Comparison of ENCODE assay signal across 31 cellular contexts in genomic region chr4:95534032-95534431, GRCh38. TPM values are rescaled to one million over a fixed set of nuclear protein-coding genes. Genes with fewer than 3 reads are reported as not detected.
"Had no signal": no experiment of that assay in that cellular context is flagged by ENCODE, and none has a peak within 500 bp of the region (broad histone marks: within the 10 kb centered on the region; RNA-seq: fewer than 3 reads in every experiment).

No MANE protein-coding gene starts in this region.

- H3K27ac ChIP-seq: brain microvascular endothelial cell, epithelial cell of prostate, esophagus squamous epithelium, lower lobe of right lung, neural progenitor cell, stomach, suprapubic skin had no signal

- ATAC-seq: left lobe of liver; lower lobe of right lung; natural killer cell; stimulated activated naive B cell treated with anti-CD40 and anti-IgM and Interleukin-4, amounts not matched to agents 10 μg/mL and 1 μg/mL and 100 μg/mL, for 72 hours; WTC11 had no signal

- H3K9ac ChIP-seq: neural progenitor cell had no signal

- H3K27me3 ChIP-seq: brain microvascular endothelial cell, esophagus squamous epithelium, neural progenitor cell, right atrium auricular region, stomach, suprapubic skin had no signal

- DNase-seq: activated CD4-positive, alpha-beta memory T cell treated with anti-CD3 and anti-CD28 coated beads, Interleukin-2, amount 10 ng/mL, durations not matched to agents 7 days and 5 days; activated CD4-positive, alpha-beta T cell treated with anti-CD3 and anti-CD28 coated beads for 1 hour; activated CD4-positive, alpha-beta T cell treated with anti-CD3 and anti-CD28 coated beads, Interleukin-2, amount 10 ng/mL, durations not matched to agents 7 days and 5 days; activated CD8-positive, alpha-beta memory T cell treated with anti-CD3 and anti-CD28 coated beads, Interleukin-2, amount 50 U/mL, for 48 hours; activated gamma-delta T cell; activated naive CD4-positive, alpha-beta T cell treated with anti-CD3 and anti-CD28 coated beads, Interleukin-2, amount 10 ng/mL, durations not matched to agents 7 days and 5 days; activated naive CD8-positive, alpha-beta T cell treated with anti-CD3 and anti-CD28 coated beads, Interleukin-2, amount 10 ng/mL, durations not matched to agents 7 days and 5 days; activated T-cell treated with anti-CD3 and anti-CD28 coated beads, Interleukin-2, amount 50 U/mL, for 24 hours; brain microvascular endothelial cell; caudate nucleus; effector CD4-positive, alpha-beta T cell; esophagus squamous epithelium; foreskin melanocyte; kidney glomerular epithelial cell; lower lobe of right lung; mesendoderm; natural killer cell; occipital lobe; stimulated activated CD4-positive, alpha-beta T cell treated with anti-CD3 and anti-CD28 coated beads, Interleukin-15, amount 100 ng/mL, for 24 hours; stimulated activated CD4-positive, alpha-beta T cell treated with anti-CD3 and anti-CD28 coated beads, Interleukin-2, amount 100 ng/mL, for 24 hours; stimulated activated naive B cell treated with anti-CD40 and anti-IgM and Interleukin-4, amounts not matched to agents 10 μg/mL and 1 μg/mL and 100 μg/mL, for 72 hours; stomach; T-helper 2 cell; trophoblast cell had no signal

- H3K4me2 ChIP-seq: neural progenitor cell had no signal

- H2AFZ ChIP-seq: neural progenitor cell had no signal

- H3K4me3 ChIP-seq: esophagus squamous epithelium, lower lobe of right lung, neural progenitor cell, right atrium auricular region, stomach, suprapubic skin had no signal

- H3K4me1 ChIP-seq: esophagus squamous epithelium, lower lobe of right lung, neural progenitor cell, right atrium auricular region, stomach, suprapubic skin had no signal

- H3K9me3 ChIP-seq: esophagus squamous epithelium, lower lobe of right lung, right atrium auricular region, stomach, suprapubic skin had no signal

- H3K36me3 ChIP-seq: brain microvascular endothelial cell, esophagus squamous epithelium, lower lobe of right lung, neural progenitor cell, right atrium auricular region, stomach, suprapubic skin had no signal

RNA-seq across cellular contexts. Expression of gene UNC5C, which starts 14.7 kb away (rescaled TPM):
- total RNA-seq: activated CD4-positive, alpha-beta memory T cell treated with anti-CD3 and anti-CD28 coated beads, Interleukin-2, amount 10 ng/mL, durations not matched to agents 7 days and 5 days; activated CD4-positive, alpha-beta T cell treated with anti-CD3 and anti-CD28 coated beads, Interleukin-2, amount 10 ng/mL, durations not matched to agents 7 days and 5 days; activated naive CD8-positive, alpha-beta T cell treated with anti-CD3 and anti-CD28 coated beads, Interleukin-2, amount 10 ng/mL, durations not matched to agents 7 days and 5 days; mononuclear cell; natural killer cell had no signal
